19 cellular contexts compared by ENCODE assay signal in genomic region chr6:92114797-92115196, GRCh38.
DNase-seq lines count a peak whose midpoint lies in the region; ATAC-seq and TF ChIP-seq lines count a peak whose summit lies in the region.
"Had no signal": no experiment of that assay in that cellular context is flagged by ENCODE, and none has a peak within 500 bp of the region (broad histone marks: within the 10 kb centered on the region; RNA-seq: fewer than 3 reads in every experiment).

No MANE protein-coding gene starts in this region.

- no peak overlapping the region for H4K8ac ChIP-seq in IMR-90 (ENCODE audit: low read depth in 2 of 2, low read length in 2 of 2)

- POLR2A ChIA-PET in IMR-90 (lab: Charles Lee; ENCODE audit: unreplicated experiment): no interaction called here

- H2BK15ac ChIP-seq in IMR-90 (ENCODE audit: low read depth, low read length): no peak overlapping the region

- no peak overlapping the region for H3K4me3 ChIP-seq in IMR-90 (ENCODE audit: insufficient read depth, low read depth, low read length)
- no peak overlapping the region for H3K4me3 ChIP-seq in effector memory CD4-positive, alpha-beta T cell (ENCODE audit: insufficient read depth, low read depth, low read length, poor library complexity, severe bottlenecking)
- H3K4me3 ChIP-seq in gastroesophageal sphincter: no peak overlapping the region
- H3K4me3 ChIP-seq: SJSA1 had no signal

- no peak overlapping the region for H4K5ac ChIP-seq in IMR-90 (ENCODE audit: low read depth, low read length)

- H2AK9ac ChIP-seq in IMR-90 (replicated peaks; ENCODE audit: low read depth, low read length, poor library complexity): no peak overlapping the region

- no peak overlapping the region for H3K14ac ChIP-seq in IMR-90 (replicated peaks; ENCODE audit: low read depth, low read length)

- H3K27ac ChIP-seq in IMR-90 (ENCODE audit: insufficient read depth, low read length) (no peak overlapping the region), gastroesophageal sphincter (no peak overlapping the region)
- no peak overlapping the region for H3K27ac ChIP-seq in effector memory CD4-positive, alpha-beta T cell (ENCODE audit: insufficient read depth, low read length, poor library complexity, severe bottlenecking)
- H3K27ac ChIP-seq: RWPE1, SJSA1 had no signal

- CTCF ChIA-PET in IMR-90 (lab: Yijun Ruan, JAX): no interaction called here

- no peak overlapping the region for H4K91ac ChIP-seq in IMR-90 (ENCODE audit: insufficient read depth, low read depth, low read length)

- H3K4me2 ChIP-seq in IMR-90 (ENCODE audit: low read depth, low read length): no peak overlapping the region

- no peaks in the 10 kb centered on the region for H3K27me3 ChIP-seq in IMR-90 (ENCODE audit: control insufficient read depth, insufficient read depth, low read length)
- H3K27me3 ChIP-seq in effector memory CD4-positive, alpha-beta T cell (replicated peaks; ENCODE audit: control insufficient read depth, insufficient read depth, low read length, poor library complexity, severe bottlenecking): no peaks in the 10 kb centered on the region
- H3K27me3 ChIP-seq in gastroesophageal sphincter: no peaks in the 10 kb centered on the region
- H3K27me3 ChIP-seq: SJSA1 had no signal

- ATAC-seq in IMR-90 (ENCODE audit: low read depth) (peak; percentile 49; the same call in 1 of the 2 replicates), sciatic nerve (peak; percentile 86), gastroesophageal sphincter (no peak)
- ATAC-seq: PC-3 had no signal

- H3K36me3 ChIP-seq in IMR-90 (ENCODE audit: control insufficient read depth, insufficient read depth, low read length) (no peaks in the 10 kb centered on the region), gastroesophageal sphincter (no peaks in the 10 kb centered on the region)
- no peaks in the 10 kb centered on the region for H3K36me3 ChIP-seq in effector memory CD4-positive, alpha-beta T cell (ENCODE audit: control insufficient read depth, insufficient read depth, low read length)
- H3K36me3 ChIP-seq: SJSA1 had no signal

- no peak overlapping the region for H2BK20ac ChIP-seq in IMR-90 (ENCODE audit: low read depth, low read length)

- H4K20me1 ChIP-seq in IMR-90 (ENCODE audit: insufficient read depth, low read length): no peaks in the 10 kb centered on the region

- TF ChIP-seq CTCF in IMR-90 (conservative IDR thresholded peaks at IDR 0.05; ENCODE audit: low read depth, low read length): no peak
- TF ChIP-seq CTCF in gastroesophageal sphincter (IDR thresholded peaks at IDR 0.05): no peak

- intact Hi-C loops in IMR-90 (cut with micrococcal nuclease) (loop anchor here (5.0 kb wide), 1 partner anchor 647 kb away; no protein-coding TSS in a partner anchor), sciatic nerve (cut with DNase I) (no loop called here)

- no peak overlapping the region for H2AK5ac ChIP-seq in IMR-90 (ENCODE audit: low read depth, low read length)

- no TSS peak for BruUV-seq in IMR-90 (replicated peaks; lab: Mats Ljungman, UMichigan)

- H3K4me1 ChIP-seq in IMR-90 (ENCODE audit: control insufficient read depth, insufficient read depth, low read length): no peaks in the 10 kb centered on the region
- no peaks in the 10 kb centered on the region for H3K4me1 ChIP-seq in effector memory CD4-positive, alpha-beta T cell (ENCODE audit: control insufficient read depth, insufficient read depth, low read length, poor library complexity, severe bottlenecking)
- peaks cover 0 to 5% (median 0%) of the 10 kb centered on the region in 3 donors for H3K4me1 ChIP-seq in gastroesophageal sphincter
- H3K4me1 ChIP-seq: SJSA1 had no signal

- TF ChIP-seq RAD21 in IMR-90 (IDR thresholded peaks at IDR 0.05; ENCODE audit: low read length): no peak

- TF ChIP-seq POLR2A in IMR-90 (IDR thresholded peaks at IDR 0.05; ENCODE audit: low read depth, low read length): no peak
- no peak for TF ChIP-seq POLR2A in gastroesophageal sphincter (IDR thresholded peaks at IDR 0.05)

- no peak overlapping the region for H3K4ac ChIP-seq in IMR-90 (ENCODE audit: low read depth, low read length)

- no peak overlapping the region for H3K18ac ChIP-seq in IMR-90 (ENCODE audit: low read depth, low read length)

- H3K9me3 ChIP-seq in IMR-90 (ENCODE audit: control insufficient read depth, insufficient read depth, low read length): no peaks in the 10 kb centered on the region
- H3K9me3 ChIP-seq in effector memory CD4-positive, alpha-beta T cell (ENCODE audit: control insufficient read depth, low read length): no peaks in the 10 kb centered on the region
- no peaks in the 10 kb centered on the region for H3K9me3 ChIP-seq in gastroesophageal sphincter
- H3K9me3 ChIP-seq: SJSA1 had no signal

- H2AFZ ChIP-seq in IMR-90 (replicated peaks; ENCODE audit: low read length, poor library complexity): no peak overlapping the region

- no peaks in the 10 kb centered on the region for H3K79me1 ChIP-seq in IMR-90 (ENCODE audit: low read depth in 1 of 2, low read length in 2 of 2)

- in situ Hi-C loops in IMR-90 (cut with MboI; ENCODE audit: low sequenced_read_pairs): no loop called here

- H3K9ac ChIP-seq in IMR-90 (ENCODE audit: low read depth, low read length): no peak overlapping the region

- H3K9me1 ChIP-seq in IMR-90 (ENCODE audit: insufficient read depth, low read length): no peaks in the 10 kb centered on the region

- dilution Hi-C loops in IMR-90 (cut with HindIII; ENCODE audit: low sequenced_read_pairs, unreplicated experiment): no loop called here

- no peak overlapping the region for H3K23ac ChIP-seq in IMR-90 (ENCODE audit: low read depth, low read length)

- TF ChIP-seq EP300 in gastroesophageal sphincter (IDR thresholded peaks at IDR 0.05): no peak

- WGBS in IMR-90 (ENCODE audit: extremely low coverage in 2 of 2, insufficient read length in 1 of 2), 2 experiments: 78% methylated on average over 1 of the region's 2 CpGs; no CpG with 5 or more reads in 1 of the 2 experiments
- WGBS in gastroesophageal sphincter (ENCODE audit: low coverage in 1 of 2), 2 donors: 48% methylated on average over 2 of the region's 2 CpGs; no CpG with 5 or more reads in 1 of the 2 donors

- no peak overlapping the region for H2BK5ac ChIP-seq in IMR-90 (ENCODE audit: low read depth, low read length, poor library complexity, severe bottlenecking)

- H3K56ac ChIP-seq in IMR-90 (ENCODE audit: extremely low read depth, insufficient read depth, low read length): no peak overlapping the region

- DNase-seq in IMR-90 (no peak), OCI-M1 (lab: John Stamatoyannopoulos, UW) (peak; percentile 33), globus pallidus (ENCODE audit: low spot score) (peak; percentile 5), sciatic nerve (ENCODE audit: low spot score) (no peak), A172 (ENCODE audit: low spot score) (no peak), NCI-H526 (lab: John Stamatoyannopoulos, UW) (no peak)
- no peak for DNase-seq in effector memory CD4-positive, alpha-beta T cell
- DNase-seq: ACHN, AML-193, DMS79 treated with DMSO at 0.1 percent for 48 hours, H9, NCI-H1694, NCI-H2081 treated with DMSO at 0.1 percent for 48 hours, NCI-H446 treated with DMSO at 0.1 percent for 48 hours, NCI-H774, PC-3 had no signal

- H2BK120ac ChIP-seq in IMR-90 (ENCODE audit: low read depth, low read length): no peak overlapping the region

TF ChIP-seq in IMR-90, 13 proteins besides CTCF, POLR2A, EP300 and RAD21:
- no peak for TF ChIP-seq NFE2L2 (IDR thresholded peaks at IDR 0.05; ENCODE audit: low read depth, low read length)
- no peak for TF ChIP-seq RCOR1 (IDR thresholded peaks at IDR 0.05; ENCODE audit: insufficient replicate concordance, low read length)
- TF ChIP-seq ELK1 (IDR thresholded peaks at IDR 0.05; ENCODE audit: borderline replicate concordance, low read depth, low read length): no peak
- no peak for TF ChIP-seq FOS (IDR thresholded peaks at IDR 0.05; ENCODE audit: low read depth, low read length)
- TF ChIP-seq MXI1 (IDR thresholded peaks at IDR 0.05; ENCODE audit: borderline replicate concordance, low read depth, low read length): no peak
- TF ChIP-seq MAFK (IDR thresholded peaks at IDR 0.05; ENCODE audit: low read depth, low read length): no peak

Comparison
In these comparisons a context has a peak if more than half of its experiments do, and no peak if none do; other contexts are left out.
1. DNase-seq: peak in OCI-M1 (single experiment) and globus pallidus (single experiment); none in IMR-90 (single experiment), sciatic nerve (single experiment), effector memory CD4-positive, alpha-beta T cell (0 of 3), A172 (single experiment) and NCI-H526 (0 of 2).